Comparison of ENCODE assay signal across 14 cellular contexts in genomic region chr1:240399381-240399780, GRCh38.
DNase-seq lines count a peak whose midpoint lies in the region; TF ChIP-seq lines count a peak whose summit lies in the region.
"Had no signal": no experiment of that assay in that cellular context is flagged by ENCODE, and none has a peak within 500 bp of the region (broad histone marks: within the 10 kb centered on the region; RNA-seq: fewer than 3 reads in every experiment).

No MANE protein-coding gene starts in this region.

- H3K36me3 Mint-ChIP-seq in chondrocyte (ENCODE audit: low read depth), result no peaks in the 10 kb centered on the region
- H3K36me3 Mint-ChIP-seq: activated naive CD8-positive, alpha-beta T cell treated with anti-CD3 and anti-CD28 coated beads, Interleukin-2, amount 10 ng/mL, durations not matched to agents 7 days and 5 days had no signal

- peak overlapping the region; percentile 42 for H3K27ac Mint-ChIP-seq in chondrocyte (ENCODE audit: unreplicated experiment)
- H3K27ac Mint-ChIP-seq: activated naive CD8-positive, alpha-beta T cell treated with anti-CD3 and anti-CD28 coated beads, Interleukin-2, amount 10 ng/mL, durations not matched to agents 7 days and 5 days had no signal

- H3K9me3 Mint-ChIP-seq in chondrocyte (ENCODE audit: low read depth), result no peaks in the 10 kb centered on the region
- H3K9me3 Mint-ChIP-seq: activated naive CD8-positive, alpha-beta T cell treated with anti-CD3 and anti-CD28 coated beads, Interleukin-2, amount 10 ng/mL, durations not matched to agents 7 days and 5 days had no signal

- TF ChIP-seq POLR2A in erythroblast (IDR thresholded peaks at IDR 0.05; ENCODE audit: low read length), result no peak

- TF ChIP-seq CTCF in AG10803 (conservative IDR thresholded peaks at IDR 0.05; ENCODE audit: low read length) (no peak), chondrocyte (IDR thresholded peaks at IDR 0.05) (no peak)

- peaks cover 16% of the 10 kb centered on the region for H3K4me1 Mint-ChIP-seq in chondrocyte (ENCODE audit: low read depth)
- H3K4me1 Mint-ChIP-seq: activated naive CD8-positive, alpha-beta T cell treated with anti-CD3 and anti-CD28 coated beads, Interleukin-2, amount 10 ng/mL, durations not matched to agents 7 days and 5 days had no signal

- no peaks in the 10 kb centered on the region for H3K27me3 Mint-ChIP-seq in chondrocyte (ENCODE audit: low read depth)
- H3K27me3 Mint-ChIP-seq: activated naive CD8-positive, alpha-beta T cell treated with anti-CD3 and anti-CD28 coated beads, Interleukin-2, amount 10 ng/mL, durations not matched to agents 7 days and 5 days had no signal

- H3K4me3 ChIP-seq in AG10803 (ENCODE audit: low read length), result no peak overlapping the region

- H3K4me3 Mint-ChIP-seq in chondrocyte (ENCODE audit: unreplicated experiment), result no peak overlapping the region
- H3K4me3 Mint-ChIP-seq: activated naive CD8-positive, alpha-beta T cell treated with anti-CD3 and anti-CD28 coated beads, Interleukin-2, amount 10 ng/mL, durations not matched to agents 7 days and 5 days had no signal

- peak; percentile 86 for DNase-seq in AG10803 (ENCODE audit: low read depth)
- DNase-seq in M059J (ENCODE audit: low read depth), result peak; percentile 89
- no peak for DNase-seq in chondrocyte (ENCODE audit: low spot score)
- peak; percentile 95 for DNase-seq in non-pigmented ciliary epithelial cell (ENCODE audit: low read depth)
- no peak for DNase-seq in NCI-H2171 treated with DMSO at 0.1 percent for 48 hours (lab: John Stamatoyannopoulos, UW)
- DNase-seq in retina, result no peak
- DNase-seq in COLO668 (lab: John Stamatoyannopoulos, UW; ENCODE audit: unreplicated experiment), result no peak
- no peak for DNase-seq in erythroblast (lab: John Stamatoyannopoulos, UW)
- DNase-seq: activated CD4-positive, alpha-beta T cell treated with anti-CD3 and anti-CD28 coated beads for 4 hours; activated naive CD8-positive, alpha-beta T cell treated with anti-CD3 and anti-CD28 coated beads, Interleukin-2, amount 10 ng/mL, durations not matched to agents 7 days and 5 days; COR-L47; KG1; NCI-H446; substantia nigra had no signal

Comparison
In these comparisons a context has a peak if more than half of its experiments do, and no peak if none do; other contexts are left out.
1. DNase-seq: peak in AG10803 (single experiment), M059J (single experiment) and non-pigmented ciliary epithelial cell (single experiment); none in chondrocyte (single experiment), NCI-H2171 treated with DMSO at 0.1 percent for 48 hours (single experiment), retina (single experiment), COLO668 (single experiment) and erythroblast (0 of 2).